13 cellular contexts compared by ENCODE assay signal in genomic region chr6:5782783-5783567, GRCh38.
DNase-seq lines count a peak whose midpoint lies in the region; ATAC-seq, FAIRE-seq and TF ChIP-seq lines count a peak whose summit lies in the region.
"Had no signal": no experiment of that assay in that cellular context is flagged by ENCODE, and none has a peak within 500 bp of the region (broad histone marks: within the 10 kb centered on the region; RNA-seq: fewer than 3 reads in every experiment).

No MANE protein-coding gene starts in this region.

- H3K27ac ChIP-seq in WERI-Rb-1, result peak overlapping the region; percentile 42
- H3K27ac ChIP-seq in thoracic aorta, result no peak overlapping the region
- H3K27ac ChIP-seq: left lung, skin epidermis had no signal

- H3K9me3 ChIP-seq in WERI-Rb-1 (ENCODE audit: severe bottlenecking) (no peaks in the 10 kb centered on the region), thoracic aorta (no peaks in the 10 kb centered on the region)
- H3K9me3 ChIP-seq: left lung had no signal

- TF ChIP-seq CTCF in WERI-Rb-1 (IDR thresholded peaks at IDR 0.05; ENCODE audit: low read depth, low read length), result 0 out of 2 replicates have a peak, but pooled peaks have one; percentile 10
- no peak for TF ChIP-seq CTCF in thoracic aorta (IDR thresholded peaks at IDR 0.05)

- H3K4me1 ChIP-seq in thoracic aorta (ENCODE audit: control insufficient read depth in 1 of 2, low read depth in 2 of 2), result peaks cover 0 to 9% of the 10 kb centered on the region in 2 donors
- H3K4me1 ChIP-seq: left lung had no signal

- H3K4me3 ChIP-seq in WERI-Rb-1 (ENCODE audit: low read depth, low read length) (no peak overlapping the region), thoracic aorta (peak overlapping the region; percentile 26)
- H3K4me3 ChIP-seq: left lung, skin epidermis had no signal

- peak; percentile 98 for ATAC-seq in left ventricle myocardium superior
- no peak for ATAC-seq in thoracic aorta (ENCODE audit: insufficient number of reproducible peaks, low FRiP score, low read depth)
- ATAC-seq in GM19395 (IDR thresholded peaks at IDR 0.05; ENCODE audit: unreplicated experiment), result no peak
- ATAC-seq: left lung; stimulated activated memory B cell treated with anti-CD40 and anti-IgM and Interleukin-4, amounts not matched to agents 10 μg/mL and 1 μg/mL and 100 μg/mL, for 72 hours had no signal

- DNase-seq in NCI-H748 (lab: John Stamatoyannopoulos, UW; ENCODE audit: unreplicated experiment), result peak; percentile 32
- DNase-seq in NCI-H748 treated with DMSO at 0.1 percent for 48 hours (lab: John Stamatoyannopoulos, UW), result no peak
- peak; percentile 78 for DNase-seq in WERI-Rb-1
- DNase-seq in left ventricle myocardium superior, result peak; percentile 89
- DNase-seq in thoracic aorta (ENCODE audit: low spot score), result no peak
- DNase-seq in urothelium cell line (ENCODE audit: low spot score), result no peak
- no peak for DNase-seq in 8988T
- DNase-seq: activated CD4-positive, alpha-beta T cell treated with anti-CD3 and anti-CD28 coated beads, Interleukin-2, amount 50 U/mL, for 1 hour; left lung; RPMI8226 had no signal

- H3K36me3 ChIP-seq in WERI-Rb-1 (no peaks in the 10 kb centered on the region), thoracic aorta (no peaks in the 10 kb centered on the region)
- H3K36me3 ChIP-seq: left lung had no signal

- no peak for FAIRE-seq in urothelium cell line (lab: Jason Lieb, UNC)

- intact Hi-C loops in left ventricle myocardium superior (cut with micrococcal nuclease), result no loop called here

- H3K27me3 ChIP-seq in WERI-Rb-1 (ENCODE audit: insufficient read depth, low read depth, severe bottlenecking) (no peaks in the 10 kb centered on the region), thoracic aorta (replicated peaks; ENCODE audit: insufficient read depth) (no peaks in the 10 kb centered on the region)
- H3K27me3 ChIP-seq: left lung had no signal

Comparison
In these comparisons a context has a peak if more than half of its experiments do, and no peak if none do; other contexts are left out.
1. DNase-seq: peak in NCI-H748 (single experiment), WERI-Rb-1 (single experiment) and left ventricle myocardium superior (single experiment); none in NCI-H748 treated with DMSO at 0.1 percent for 48 hours (single experiment), thoracic aorta (single experiment), urothelium cell line (single experiment) and 8988T (single experiment).